ENCODE assay signal across 8 cellular contexts in the genomic region with DNA sequence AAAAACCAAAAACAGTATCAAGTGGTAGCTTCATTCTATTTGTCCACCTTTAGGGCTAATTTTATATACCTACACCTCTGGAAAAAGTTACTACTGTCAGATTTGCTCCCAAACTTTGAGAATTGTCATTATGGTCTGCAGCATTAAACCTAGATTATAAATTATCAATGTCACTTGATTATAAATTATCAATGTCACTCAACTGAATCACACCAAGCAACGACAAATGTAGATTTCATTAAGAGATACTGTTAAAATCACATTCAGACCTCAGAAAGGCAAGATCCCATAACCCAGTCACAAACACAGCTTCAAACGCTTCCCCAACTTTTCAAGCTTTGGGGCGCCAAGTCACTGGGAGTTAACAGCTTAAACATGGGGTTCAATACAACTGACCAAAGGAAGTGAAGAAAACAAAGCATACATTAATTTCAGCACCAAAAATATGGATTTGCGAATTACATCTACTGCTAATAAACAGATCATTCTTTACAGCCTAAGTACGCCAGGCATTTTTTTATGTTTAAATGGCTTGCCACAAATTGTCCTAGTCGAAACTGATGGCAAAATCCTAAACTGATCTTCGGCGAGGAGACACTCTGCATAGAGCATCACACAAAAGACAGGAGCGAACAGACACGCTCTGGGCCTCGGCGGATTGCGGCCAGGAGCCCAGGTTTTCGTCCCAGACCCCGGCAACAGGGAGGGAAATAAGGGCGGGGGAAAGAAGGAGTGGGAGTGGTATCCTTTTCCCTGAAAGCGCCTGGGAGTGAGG. TPM values are rescaled to one million over a fixed set of nuclear protein-coding genes. Genes with fewer than 3 reads are reported as not detected.
DNase-seq lines count a peak whose midpoint lies in the region; ATAC-seq, FAIRE-seq and TF ChIP-seq lines count a peak whose summit lies in the region.

No MANE protein-coding gene starts in this region.

- intact Hi-C loops in GM12878 (cut with micrococcal nuclease; ENCODE audit: unreplicated experiment): loop anchor here (10.0 kb wide), 1 partner anchor 111 kb away; no protein-coding TSS in a partner anchor

- H3K4me1 ChIP-seq in DOHH2 (ENCODE audit: control insufficient read depth, low read length) (peaks cover 23% of the 10 kb centered on the region), GM12878 (ENCODE audit: control insufficient read depth, insufficient read depth, low read length) (peaks cover 8% of the 10 kb centered on the region; the same call in 1 of the 2 replicates)

- no peak overlapping the region for H3K27ac ChIP-seq in DOHH2 (ENCODE audit: low read depth, low read length)
- peak overlapping the region; percentile 83 for H3K27ac ChIP-seq in GM12878 (ENCODE audit: control insufficient read depth, insufficient read depth)

- CTCF ChIA-PET in GM12878 (lab: Yijun Ruan, JAX): interaction anchor here (1.0 to 2.1 kb wide), 5 partner anchors 12 to 309 kb away, joined by 3 to 4 read pairs (median 3); no protein-coding TSS in a partner anchor

- H3K4me2 ChIP-seq in DOHH2 (ENCODE audit: low read length): peak overlapping the region; percentile 83
- peak overlapping the region; percentile 52 for H3K4me2 ChIP-seq in GM12878 (ENCODE audit: control insufficient read depth, insufficient read depth)

- BruUV-seq in GM12878 (replicated peaks; lab: Mats Ljungman, UMichigan): no TSS peak

- no peaks in the 10 kb centered on the region for H3K27me3 ChIP-seq in DOHH2 (ENCODE audit: control insufficient read depth, low read length)
- H3K27me3 ChIP-seq in GM12878 (replicated peaks in 1 of 2; ENCODE audit: control insufficient read depth in 2 of 2, insufficient read depth in 2 of 2, low read length in 1 of 2): no peaks in the 10 kb centered on the region

- TF ChIP-seq CTCF in DOHH2 (IDR thresholded peaks at IDR 0.05; ENCODE audit: low read depth, low read length, poor library complexity, severe bottlenecking) (no peak), GM12878 (IDR thresholded peaks at IDR 0.05 in 2 of 3, conservative IDR thresholded peaks at IDR 0.05 in 1 of 3; ENCODE audit: control insufficient read depth in 2 of 3, extremely low read depth in 1 of 3, insufficient read depth in 1 of 3, low read depth in 3 of 3, low read length in 3 of 3) (no peak)

- no peak for DNase-seq in GM12878 (ENCODE audit: low read depth, low spot score)
- no peak for DNase-seq in left lobe of liver (ENCODE audit: low spot score)
- peak; percentile 52 for DNase-seq in superior temporal gyrus (ENCODE audit: extremely low spot score)
- no peak for DNase-seq in NCI-H2107 (lab: John Stamatoyannopoulos, UW)
- DNase-seq in NK-92 (lab: John Stamatoyannopoulos, UW; ENCODE audit: unreplicated experiment): no peak

- peak overlapping the region; percentile 94 for H3K9ac ChIP-seq in GM12878 (ENCODE audit: control insufficient read depth, insufficient read depth, low read length)

- no peaks in the 10 kb centered on the region for H3K9me2 ChIP-seq in DOHH2 (replicated peaks; ENCODE audit: control insufficient read depth, low read length)

- H3K36me3 ChIP-seq in DOHH2 (ENCODE audit: control insufficient read depth, low read length) (peaks cover 6% of the 10 kb centered on the region; the same call in 1 of the 2 replicates), GM12878 (ENCODE audit: control insufficient read depth in 2 of 2, insufficient read depth in 2 of 2, low read length in 1 of 2) (no peaks in the 10 kb centered on the region)

- peak overlapping the region; percentile 96 for H3K4me3 ChIP-seq in DOHH2 (ENCODE audit: low read length)
- H3K4me3 ChIP-seq in GM12878: peak overlapping the region; percentile 93

- 3% methylated on average over 17 of the region's 17 CpGs for WGBS in GM12878 (ENCODE audit: insufficient coverage, insufficient replicate concordance, low lambda C conversion rate, missing lambda C conversion rate)

- H3K9me3 ChIP-seq in DOHH2 (ENCODE audit: control insufficient read depth, insufficient read depth, low read length) (no peaks in the 10 kb centered on the region), GM12878 (replicated peaks; ENCODE audit: control insufficient read depth, insufficient read depth, low read length) (no peaks in the 10 kb centered on the region)

- POLR2A ChIA-PET in GM12878 (lab: Charles Lee): interaction anchor here (0.6 to 2.2 kb wide), 10 partner anchors 13 to 381 kb away, joined by 3 to 8 read pairs (median 4); no protein-coding TSS in a partner anchor

- SMC1A ChIA-PET in GM12878 (lab: Charles Lee; ENCODE audit: uncharacterized antibody, unreplicated experiment): interaction anchor here (0.6 to 2.9 kb wide), 4 partner anchors 9 to 62 kb away, joined by 3 to 21 read pairs (median 4); no protein-coding TSS in a partner anchor

- TF ChIP-seq RAD21 in GM12878 (IDR thresholded peaks at IDR 0.05; ENCODE audit: insufficient read depth, low read depth, low read length): no peak

- peak; percentile 2 for ATAC-seq in HG03342 (IDR thresholded peaks at IDR 0.05; ENCODE audit: unreplicated experiment)
- ATAC-seq in GM12878: peak; percentile 16
- peak; percentile 14 for ATAC-seq in left lobe of liver
- no peak for ATAC-seq in HG02642 (IDR thresholded peaks at IDR 0.05; ENCODE audit: poor library complexity, unreplicated experiment)

- no peak for TF ChIP-seq EP300 in GM12878 (IDR thresholded peaks at IDR 0.05; ENCODE audit: borderline replicate concordance in 1 of 2, control insufficient read depth in 1 of 2, low read depth in 2 of 2, low read length in 2 of 2)

- FAIRE-seq in GM12878 (lab: Jason Lieb, UNC): peak; percentile 31

- peaks cover 59% of the 10 kb centered on the region for H3K79me2 ChIP-seq in DOHH2 (ENCODE audit: control insufficient read depth, low read length)
- peaks cover 56% of the 10 kb centered on the region for H3K79me2 ChIP-seq in GM12878 (ENCODE audit: control insufficient read depth, insufficient read depth, low read length)

- in situ Hi-C loops in GM12878 (cut with MboI): no loop called here

- peak overlapping the region; percentile 99 for H2AFZ ChIP-seq in GM12878 (ENCODE audit: control insufficient read depth, low read depth, low read length)

- H3F3A ChIP-seq in DOHH2 (ENCODE audit: control insufficient read depth, insufficient read depth): no peaks in the 10 kb centered on the region

- H4K20me1 ChIP-seq in DOHH2 (ENCODE audit: control insufficient read depth, insufficient read depth, low read depth, low read length) (peaks cover 13% of the 10 kb centered on the region), GM12878 (ENCODE audit: control insufficient read depth, insufficient read depth) (no peaks in the 10 kb centered on the region; the same call in 1 of the 2 replicates)

- RAD21 ChIA-PET in GM12878 (lab: Charles Lee; ENCODE audit: unreplicated experiment): interaction anchor here (0.7 to 1.2 kb wide), 6 partner anchors 16 to 111 kb away, joined by 3 to 6 read pairs (median 4); a partner anchor contains a TSS

- TF ChIP-seq POLR2A in GM12878 (IDR thresholded peaks at IDR 0.05; ENCODE audit: low read depth, low read length): no peak

TF ChIP-seq in GM12878, 131 proteins besides CTCF, POLR2A, EP300 and RAD21:
- TF ChIP-seq SMC3 (IDR thresholded peaks at IDR 0.05; ENCODE audit: borderline replicate concordance, low read length): 0 out of 2 replicates have a peak, but pooled peaks have one; percentile 8
- TF ChIP-seq TCF7 (IDR thresholded peaks at IDR 0.05; ENCODE audit: borderline replicate concordance): no peak
- TF ChIP-seq RB1 (IDR thresholded peaks at IDR 0.05; ENCODE audit: borderline replicate concordance): no peak
- TF ChIP-seq, protein P1, sequence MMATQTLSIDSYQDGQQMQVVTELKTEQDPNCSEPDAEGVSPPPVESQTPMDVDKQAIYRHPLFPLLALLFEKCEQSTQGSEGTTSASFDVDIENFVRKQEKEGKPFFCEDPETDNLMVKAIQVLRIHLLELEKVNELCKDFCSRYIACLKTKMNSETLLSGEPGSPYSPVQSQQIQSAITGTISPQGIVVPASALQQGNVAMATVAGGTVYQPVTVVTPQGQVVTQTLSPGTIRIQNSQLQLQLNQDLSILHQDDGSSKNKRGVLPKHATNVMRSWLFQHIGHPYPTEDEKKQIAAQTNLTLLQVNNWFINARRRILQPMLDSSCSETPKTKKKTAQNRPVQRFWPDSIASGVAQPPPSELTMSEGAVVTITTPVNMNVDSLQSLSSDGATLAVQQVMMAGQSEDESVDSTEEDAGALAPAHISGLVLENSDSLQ (IDR thresholded peaks at IDR 0.05): peak; percentile 8; the same call in 1 of the 2 replicates
TF ChIP-seq in GM12878: peak in this region for 2.

RNA-seq across cellular contexts. Expression of a gene that starts 1.0 kb away (rescaled TPM):
- 319 and 340 TPM in 2 replicates for total RNA-seq in GM12878 (2013; cell fraction: nucleolus; rRNA removed)
- total RNA-seq in GM12878 (2014; rRNA removed) (27.0 and 31.0 TPM in 2 replicates), GM12878 (2014; rRNA removed; fragmentation: Illumina TruSeq; extraction: Trizol) (28.5 and 29.0 TPM in 2 replicates), GM12878 (2021) (41.9 and 45.5 TPM in 2 replicates), left lobe of liver (49.6 TPM)
- 30.1 TPM for polyA plus RNA-seq in GM12878 (2011; ENCODE audit: low read depth)
- polyA plus RNA-seq in GM12878 (2011; rRNA removed) (32.4 and 42.4 TPM in 2 replicates), GM12878 (2014; fragmentation: Illumina TruSeq; extraction: Trizol) (24.3 and 27.4 TPM in 2 replicates), GM12878 (2014; fragmentation: Nextera tagmentation; extraction: Ambion mirVana) (1 to 10 TPM; 7.6 to 9.6 TPM), GM12878 (2014; rRNA removed) (22.4 and 24.5 TPM in 2 replicates), GM12878 (2016; fragmentation: Nextera tagmentation; extraction: Ambion mirVana) (10 to 100 TPM; 41.0 to 49.4 TPM)
- polyA plus RNA-seq in GM12878 (2011; cell fraction: cytosol; rRNA removed): 22.5 and 30.2 TPM in 2 replicates
- 48.5 and 53.6 TPM in 2 replicates for polyA plus RNA-seq in GM12878 (2011; cell fraction: nucleus; rRNA removed)
- 42.0 and 45.0 TPM in 2 replicates for polyA plus RNA-seq in GM12878 (2012)
- 72.0 and 85.2 TPM in 2 replicates for polyA minus RNA-seq in GM12878 (2011; rRNA and poly(A)+ RNA removed)
- 22.8 and 24.6 TPM in 2 replicates for polyA minus RNA-seq in GM12878 (2011; cell fraction: cytosol; rRNA and poly(A)+ RNA removed)
- polyA minus RNA-seq in GM12878 (2011; cell fraction: nucleus; rRNA and poly(A)+ RNA removed): 32.6 and 51.8 TPM in 2 replicates
